In the genomic region with DNA sequence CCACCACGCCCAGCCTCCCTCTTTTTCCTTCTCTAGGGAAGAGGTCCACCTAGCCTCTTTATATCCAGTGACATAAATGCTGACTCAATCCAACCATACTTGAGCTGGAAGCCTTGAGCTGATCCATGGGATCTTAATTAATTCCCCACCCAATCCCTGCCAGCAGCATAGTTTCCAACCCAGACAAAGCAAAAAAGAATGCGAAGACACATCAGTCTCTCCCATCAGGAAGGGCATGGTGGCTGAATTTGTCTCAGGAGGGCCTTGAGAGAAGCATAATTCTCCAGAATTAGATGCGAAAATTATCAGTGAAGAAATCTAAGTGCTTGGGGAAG, we compare ENCODE assay signal across 1 cellular context.
A peak's percentile ranks its signal among the peaks of the same experiment; 100 is the strongest.
TF ChIP-seq lines count a peak whose summit lies in the region.

No MANE protein-coding gene starts in this region.

TF ChIP-seq in HepG2, 621 proteins besides CTCF, POLR2A, EP300 and RAD21 (continued from another document and continues in another):
- TF ChIP-seq, protein P1, sequence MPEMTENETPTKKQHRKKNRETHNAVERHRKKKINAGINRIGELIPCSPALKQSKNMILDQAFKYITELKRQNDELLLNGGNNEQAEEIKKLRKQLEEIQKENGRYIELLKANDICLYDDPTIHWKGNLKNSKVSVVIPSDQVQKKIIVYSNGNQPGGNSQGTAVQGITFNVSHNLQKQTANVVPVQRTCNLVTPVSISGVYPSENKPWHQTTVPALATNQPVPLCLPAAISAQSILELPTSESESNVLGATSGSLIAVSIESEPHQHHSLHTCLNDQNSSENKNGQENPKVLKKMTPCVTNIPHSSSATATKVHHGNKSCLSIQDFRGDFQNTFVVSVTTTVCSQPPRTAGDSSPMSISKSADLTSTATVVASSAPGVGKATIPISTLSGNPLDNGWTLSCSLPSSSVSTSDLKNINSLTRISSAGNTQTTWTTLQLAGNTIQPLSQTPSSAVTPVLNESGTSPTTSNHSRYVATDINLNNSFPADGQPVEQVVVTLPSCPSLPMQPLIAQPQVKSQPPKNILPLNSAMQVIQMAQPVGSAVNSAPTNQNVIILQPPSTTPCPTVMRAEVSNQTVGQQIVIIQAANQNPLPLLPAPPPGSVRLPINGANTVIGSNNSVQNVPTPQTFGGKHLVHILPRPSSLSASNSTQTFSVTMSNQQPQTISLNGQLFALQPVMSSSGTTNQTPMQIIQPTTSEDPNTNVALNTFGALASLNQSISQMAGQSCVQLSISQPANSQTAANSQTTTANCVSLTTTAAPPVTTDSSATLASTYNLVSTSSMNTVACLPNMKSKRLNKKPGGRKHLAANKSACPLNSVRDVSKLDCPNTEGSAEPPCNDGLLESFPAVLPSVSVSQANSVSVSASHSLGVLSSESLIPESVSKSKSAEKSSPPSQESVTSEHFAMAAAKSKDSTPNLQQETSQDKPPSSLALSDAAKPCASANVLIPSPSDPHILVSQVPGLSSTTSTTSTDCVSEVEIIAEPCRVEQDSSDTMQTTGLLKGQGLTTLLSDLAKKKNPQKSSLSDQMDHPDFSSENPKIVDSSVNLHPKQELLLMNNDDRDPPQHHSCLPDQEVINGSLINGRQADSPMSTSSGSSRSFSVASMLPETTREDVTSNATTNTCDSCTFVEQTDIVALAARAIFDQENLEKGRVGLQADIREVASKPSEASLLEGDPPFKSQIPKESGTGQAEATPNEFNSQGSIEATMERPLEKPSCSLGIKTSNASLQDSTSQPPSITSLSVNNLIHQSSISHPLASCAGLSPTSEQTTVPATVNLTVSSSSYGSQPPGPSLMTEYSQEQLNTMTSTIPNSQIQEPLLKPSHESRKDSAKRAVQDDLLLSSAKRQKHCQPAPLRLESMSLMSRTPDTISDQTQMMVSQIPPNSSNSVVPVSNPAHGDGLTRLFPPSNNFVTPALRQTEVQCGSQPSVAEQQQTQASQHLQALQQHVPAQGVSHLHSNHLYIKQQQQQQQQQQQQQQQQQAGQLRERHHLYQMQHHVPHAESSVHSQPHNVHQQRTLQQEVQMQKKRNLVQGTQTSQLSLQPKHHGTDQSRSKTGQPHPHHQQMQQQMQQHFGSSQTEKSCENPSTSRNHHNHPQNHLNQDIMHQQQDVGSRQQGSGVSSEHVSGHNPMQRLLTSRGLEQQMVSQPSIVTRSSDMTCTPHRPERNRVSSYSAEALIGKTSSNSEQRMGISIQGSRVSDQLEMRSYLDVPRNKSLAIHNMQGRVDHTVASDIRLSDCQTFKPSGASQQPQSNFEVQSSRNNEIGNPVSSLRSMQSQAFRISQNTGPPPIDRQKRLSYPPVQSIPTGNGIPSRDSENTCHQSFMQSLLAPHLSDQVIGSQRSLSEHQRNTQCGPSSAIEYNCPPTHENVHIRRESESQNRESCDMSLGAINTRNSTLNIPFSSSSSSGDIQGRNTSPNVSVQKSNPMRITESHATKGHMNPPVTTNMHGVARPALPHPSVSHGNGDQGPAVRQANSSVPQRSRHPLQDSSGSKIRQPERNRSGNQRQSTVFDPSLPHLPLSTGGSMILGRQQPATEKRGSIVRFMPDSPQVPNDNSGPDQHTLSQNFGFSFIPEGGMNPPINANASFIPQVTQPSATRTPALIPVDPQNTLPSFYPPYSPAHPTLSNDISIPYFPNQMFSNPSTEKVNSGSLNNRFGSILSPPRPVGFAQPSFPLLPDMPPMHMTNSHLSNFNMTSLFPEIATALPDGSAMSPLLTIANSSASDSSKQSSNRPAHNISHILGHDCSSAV (CRISPR knock-in tag; IDR thresholded peaks at IDR 0.05; ENCODE audit: borderline replicate concordance), result no peak
- no peak for TF ChIP-seq ZNF768 (CRISPR knock-in tag; IDR thresholded peaks at IDR 0.05)
- TF ChIP-seq MAFK (conservative IDR thresholded peaks at IDR 0.05 in 1 of 2, IDR thresholded peaks at IDR 0.05 in 1 of 2; ENCODE audit: low read length in 2 of 2), result peak; percentile 36 to 55; a peak in 2 of 4 replicates
- TF ChIP-seq, protein P2, sequence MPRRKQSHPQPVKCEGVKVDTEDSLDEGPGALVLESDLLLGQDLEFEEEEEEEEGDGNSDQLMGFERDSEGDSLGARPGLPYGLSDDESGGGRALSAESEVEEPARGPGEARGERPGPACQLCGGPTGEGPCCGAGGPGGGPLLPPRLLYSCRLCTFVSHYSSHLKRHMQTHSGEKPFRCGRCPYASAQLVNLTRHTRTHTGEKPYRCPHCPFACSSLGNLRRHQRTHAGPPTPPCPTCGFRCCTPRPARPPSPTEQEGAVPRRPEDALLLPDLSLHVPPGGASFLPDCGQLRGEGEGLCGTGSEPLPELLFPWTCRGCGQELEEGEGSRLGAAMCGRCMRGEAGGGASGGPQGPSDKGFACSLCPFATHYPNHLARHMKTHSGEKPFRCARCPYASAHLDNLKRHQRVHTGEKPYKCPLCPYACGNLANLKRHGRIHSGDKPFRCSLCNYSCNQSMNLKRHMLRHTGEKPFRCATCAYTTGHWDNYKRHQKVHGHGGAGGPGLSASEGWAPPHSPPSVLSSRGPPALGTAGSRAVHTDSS (CRISPR knock-in tag; conservative IDR thresholded peaks at IDR 0.05), result no peak
- TF ChIP-seq, protein P3, sequence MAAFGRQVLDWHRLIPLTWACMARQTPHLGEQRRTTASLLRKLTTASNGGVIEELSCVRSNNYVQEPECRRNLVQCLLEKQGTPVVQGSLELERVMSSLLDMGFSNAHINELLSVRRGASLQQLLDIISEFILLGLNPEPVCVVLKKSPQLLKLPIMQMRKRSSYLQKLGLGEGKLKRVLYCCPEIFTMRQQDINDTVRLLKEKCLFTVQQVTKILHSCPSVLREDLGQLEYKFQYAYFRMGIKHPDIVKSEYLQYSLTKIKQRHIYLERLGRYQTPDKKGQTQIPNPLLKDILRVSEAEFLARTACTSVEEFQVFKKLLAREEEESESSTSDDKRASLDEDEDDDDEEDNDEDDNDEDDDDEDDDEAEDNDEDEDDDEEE (CRISPR knock-in tag; IDR thresholded peaks at IDR 0.05), result no peak
- TF ChIP-seq ZMYM2 (CRISPR knock-in tag; IDR thresholded peaks at IDR 0.05), result 0 out of 2 replicates have a peak, but pooled peaks have one; percentile 16
- TF ChIP-seq, protein P4, sequence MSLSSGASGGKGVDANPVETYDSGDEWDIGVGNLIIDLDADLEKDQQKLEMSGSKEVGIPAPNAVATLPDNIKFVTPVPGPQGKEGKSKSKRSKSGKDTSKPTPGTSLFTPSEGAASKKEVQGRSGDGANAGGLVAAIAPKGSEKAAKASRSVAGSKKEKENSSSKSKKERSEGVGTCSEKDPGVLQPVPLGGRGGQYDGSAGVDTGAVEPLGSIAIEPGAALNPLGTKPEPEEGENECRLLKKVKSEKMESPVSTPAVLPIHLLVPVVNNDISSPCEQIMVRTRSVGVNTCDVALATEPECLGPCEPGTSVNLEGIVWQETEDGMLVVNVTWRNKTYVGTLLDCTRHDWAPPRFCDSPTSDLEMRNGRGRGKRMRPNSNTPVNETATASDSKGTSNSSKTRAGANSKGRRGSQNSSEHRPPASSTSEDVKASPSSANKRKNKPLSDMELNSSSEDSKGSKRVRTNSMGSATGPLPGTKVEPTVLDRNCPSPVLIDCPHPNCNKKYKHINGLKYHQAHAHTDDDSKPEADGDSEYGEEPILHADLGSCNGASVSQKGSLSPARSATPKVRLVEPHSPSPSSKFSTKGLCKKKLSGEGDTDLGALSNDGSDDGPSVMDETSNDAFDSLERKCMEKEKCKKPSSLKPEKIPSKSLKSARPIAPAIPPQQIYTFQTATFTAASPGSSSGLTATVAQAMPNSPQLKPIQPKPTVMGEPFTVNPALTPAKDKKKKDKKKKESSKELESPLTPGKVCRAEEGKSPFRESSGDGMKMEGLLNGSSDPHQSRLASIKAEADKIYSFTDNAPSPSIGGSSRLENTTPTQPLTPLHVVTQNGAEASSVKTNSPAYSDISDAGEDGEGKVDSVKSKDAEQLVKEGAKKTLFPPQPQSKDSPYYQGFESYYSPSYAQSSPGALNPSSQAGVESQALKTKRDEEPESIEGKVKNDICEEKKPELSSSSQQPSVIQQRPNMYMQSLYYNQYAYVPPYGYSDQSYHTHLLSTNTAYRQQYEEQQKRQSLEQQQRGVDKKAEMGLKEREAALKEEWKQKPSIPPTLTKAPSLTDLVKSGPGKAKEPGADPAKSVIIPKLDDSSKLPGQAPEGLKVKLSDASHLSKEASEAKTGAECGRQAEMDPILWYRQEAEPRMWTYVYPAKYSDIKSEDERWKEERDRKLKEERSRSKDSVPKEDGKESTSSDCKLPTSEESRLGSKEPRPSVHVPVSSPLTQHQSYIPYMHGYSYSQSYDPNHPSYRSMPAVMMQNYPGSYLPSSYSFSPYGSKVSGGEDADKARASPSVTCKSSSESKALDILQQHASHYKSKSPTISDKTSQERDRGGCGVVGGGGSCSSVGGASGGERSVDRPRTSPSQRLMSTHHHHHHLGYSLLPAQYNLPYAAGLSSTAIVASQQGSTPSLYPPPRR (CRISPR knock-in tag; IDR thresholded peaks at IDR 0.05; ENCODE audit: borderline replicate concordance), result peak; percentile 42; the same call in 1 of the 2 replicates
- TF ChIP-seq, protein P5, sequence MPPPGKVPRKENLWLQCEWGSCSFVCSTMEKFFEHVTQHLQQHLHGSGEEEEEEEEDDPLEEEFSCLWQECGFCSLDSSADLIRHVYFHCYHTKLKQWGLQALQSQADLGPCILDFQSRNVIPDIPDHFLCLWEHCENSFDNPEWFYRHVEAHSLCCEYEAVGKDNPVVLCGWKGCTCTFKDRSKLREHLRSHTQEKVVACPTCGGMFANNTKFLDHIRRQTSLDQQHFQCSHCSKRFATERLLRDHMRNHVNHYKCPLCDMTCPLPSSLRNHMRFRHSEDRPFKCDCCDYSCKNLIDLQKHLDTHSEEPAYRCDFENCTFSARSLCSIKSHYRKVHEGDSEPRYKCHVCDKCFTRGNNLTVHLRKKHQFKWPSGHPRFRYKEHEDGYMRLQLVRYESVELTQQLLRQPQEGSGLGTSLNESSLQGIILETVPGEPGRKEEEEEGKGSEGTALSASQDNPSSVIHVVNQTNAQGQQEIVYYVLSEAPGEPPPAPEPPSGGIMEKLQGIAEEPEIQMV (CRISPR knock-in tag; IDR thresholded peaks at IDR 0.05; ENCODE audit: low read depth), result no peak
- no peak; the same call in 1 of the 2 replicates for TF ChIP-seq GATA4 (IDR thresholded peaks at IDR 0.05; ENCODE audit: borderline replicate concordance, low read depth)
- no peak for TF ChIP-seq SOX5 (CRISPR knock-in tag; IDR thresholded peaks at IDR 0.05; ENCODE audit: borderline replicate concordance)
- TF ChIP-seq, protein P6, sequence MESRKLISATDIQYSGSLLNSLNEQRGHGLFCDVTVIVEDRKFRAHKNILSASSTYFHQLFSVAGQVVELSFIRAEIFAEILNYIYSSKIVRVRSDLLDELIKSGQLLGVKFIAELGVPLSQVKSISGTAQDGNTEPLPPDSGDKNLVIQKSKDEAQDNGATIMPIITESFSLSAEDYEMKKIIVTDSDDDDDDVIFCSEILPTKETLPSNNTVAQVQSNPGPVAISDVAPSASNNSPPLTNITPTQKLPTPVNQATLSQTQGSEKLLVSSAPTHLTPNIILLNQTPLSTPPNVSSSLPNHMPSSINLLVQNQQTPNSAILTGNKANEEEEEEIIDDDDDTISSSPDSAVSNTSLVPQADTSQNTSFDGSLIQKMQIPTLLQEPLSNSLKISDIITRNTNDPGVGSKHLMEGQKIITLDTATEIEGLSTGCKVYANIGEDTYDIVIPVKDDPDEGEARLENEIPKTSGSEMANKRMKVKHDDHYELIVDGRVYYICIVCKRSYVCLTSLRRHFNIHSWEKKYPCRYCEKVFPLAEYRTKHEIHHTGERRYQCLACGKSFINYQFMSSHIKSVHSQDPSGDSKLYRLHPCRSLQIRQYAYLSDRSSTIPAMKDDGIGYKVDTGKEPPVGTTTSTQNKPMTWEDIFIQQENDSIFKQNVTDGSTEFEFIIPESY (CRISPR knock-in tag; IDR thresholded peaks at IDR 0.05), result no peak
- TF ChIP-seq RELA (CRISPR knock-in tag; IDR thresholded peaks at IDR 0.05), result no peak
- no peak for TF ChIP-seq SMAD1 (CRISPR knock-in tag; IDR thresholded peaks at IDR 0.05; ENCODE audit: borderline replicate concordance, low read depth)
- TF ChIP-seq, protein P7, sequence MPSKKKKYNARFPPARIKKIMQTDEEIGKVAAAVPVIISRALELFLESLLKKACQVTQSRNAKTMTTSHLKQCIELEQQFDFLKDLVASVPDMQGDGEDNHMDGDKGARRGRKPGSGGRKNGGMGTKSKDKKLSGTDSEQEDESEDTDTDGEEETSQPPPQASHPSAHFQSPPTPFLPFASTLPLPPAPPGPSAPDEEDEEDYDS (CRISPR knock-in tag; IDR thresholded peaks at IDR 0.05), result no peak
- TF ChIP-seq, protein P8, sequence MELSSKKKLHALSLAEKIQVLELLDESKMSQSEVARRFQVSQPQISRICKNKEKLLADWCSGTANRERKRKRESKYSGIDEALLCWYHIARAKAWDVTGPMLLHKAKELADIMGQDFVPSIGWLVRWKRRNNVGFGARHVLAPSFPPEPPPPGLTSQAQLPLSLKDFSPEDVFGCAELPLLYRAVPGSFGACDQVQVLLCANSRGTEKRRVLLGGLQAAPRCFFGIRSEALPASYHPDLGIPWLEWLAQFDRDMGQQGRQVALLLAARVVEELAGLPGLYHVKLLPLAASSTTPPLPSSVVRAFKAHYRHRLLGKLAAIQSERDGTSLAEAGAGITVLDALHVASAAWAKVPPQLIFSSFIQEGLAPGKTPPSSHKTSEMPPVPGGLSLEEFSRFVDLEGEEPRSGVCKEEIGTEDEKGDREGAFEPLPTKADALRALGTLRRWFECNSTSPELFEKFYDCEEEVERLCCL (CRISPR knock-in tag; IDR thresholded peaks at IDR 0.05; ENCODE audit: borderline replicate concordance), result no peak
- TF ChIP-seq, protein P9, sequence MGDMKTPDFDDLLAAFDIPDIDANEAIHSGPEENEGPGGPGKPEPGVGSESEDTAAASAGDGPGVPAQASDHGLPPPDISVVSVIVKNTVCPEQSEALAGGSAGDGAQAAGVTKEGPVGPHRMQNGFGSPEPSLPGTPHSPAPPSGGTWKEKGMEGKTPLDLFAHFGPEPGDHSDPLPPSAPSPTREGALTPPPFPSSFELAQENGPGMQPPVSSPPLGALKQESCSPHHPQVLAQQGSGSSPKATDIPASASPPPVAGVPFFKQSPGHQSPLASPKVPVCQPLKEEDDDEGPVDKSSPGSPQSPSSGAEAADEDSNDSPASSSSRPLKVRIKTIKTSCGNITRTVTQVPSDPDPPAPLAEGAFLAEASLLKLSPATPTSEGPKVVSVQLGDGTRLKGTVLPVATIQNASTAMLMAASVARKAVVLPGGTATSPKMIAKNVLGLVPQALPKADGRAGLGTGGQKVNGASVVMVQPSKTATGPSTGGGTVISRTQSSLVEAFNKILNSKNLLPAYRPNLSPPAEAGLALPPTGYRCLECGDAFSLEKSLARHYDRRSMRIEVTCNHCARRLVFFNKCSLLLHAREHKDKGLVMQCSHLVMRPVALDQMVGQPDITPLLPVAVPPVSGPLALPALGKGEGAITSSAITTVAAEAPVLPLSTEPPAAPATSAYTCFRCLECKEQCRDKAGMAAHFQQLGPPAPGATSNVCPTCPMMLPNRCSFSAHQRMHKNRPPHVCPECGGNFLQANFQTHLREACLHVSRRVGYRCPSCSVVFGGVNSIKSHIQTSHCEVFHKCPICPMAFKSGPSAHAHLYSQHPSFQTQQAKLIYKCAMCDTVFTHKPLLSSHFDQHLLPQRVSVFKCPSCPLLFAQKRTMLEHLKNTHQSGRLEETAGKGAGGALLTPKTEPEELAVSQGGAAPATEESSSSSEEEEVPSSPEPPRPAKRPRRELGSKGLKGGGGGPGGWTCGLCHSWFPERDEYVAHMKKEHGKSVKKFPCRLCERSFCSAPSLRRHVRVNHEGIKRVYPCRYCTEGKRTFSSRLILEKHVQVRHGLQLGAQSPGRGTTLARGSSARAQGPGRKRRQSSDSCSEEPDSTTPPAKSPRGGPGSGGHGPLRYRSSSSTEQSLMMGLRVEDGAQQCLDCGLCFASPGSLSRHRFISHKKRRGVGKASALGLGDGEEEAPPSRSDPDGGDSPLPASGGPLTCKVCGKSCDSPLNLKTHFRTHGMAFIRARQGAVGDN (CRISPR knock-in tag; IDR thresholded peaks at IDR 0.05), result peak; percentile 41; the same call in 1 of the 2 replicates
- no peak for TF ChIP-seq KAT2B (IDR thresholded peaks at IDR 0.05; ENCODE audit: borderline replicate concordance, low read depth, low read length)
- TF ChIP-seq ZFP90 (CRISPR knock-in tag; IDR thresholded peaks at IDR 0.05; ENCODE audit: borderline replicate concordance), result no peak
- TF ChIP-seq TAF1 (CRISPR knock-in tag; IDR thresholded peaks at IDR 0.05), result no peak
- TF ChIP-seq ZNF17 (CRISPR knock-in tag; IDR thresholded peaks at IDR 0.05), result no peak
- no peak for TF ChIP-seq MXI1 (IDR thresholded peaks at IDR 0.05; ENCODE audit: borderline replicate concordance, low read depth, low read length)
- no peak for TF ChIP-seq CBX5 (CRISPR knock-in tag; IDR thresholded peaks at IDR 0.05; ENCODE audit: borderline replicate concordance)
- no peak for TF ChIP-seq SP1 (IDR thresholded peaks at IDR 0.05)
- TF ChIP-seq SP1 (CRISPR knock-in tag; IDR thresholded peaks at IDR 0.05), result no peak
